9 cellular contexts compared by ENCODE assay signal in the genomic region with DNA sequence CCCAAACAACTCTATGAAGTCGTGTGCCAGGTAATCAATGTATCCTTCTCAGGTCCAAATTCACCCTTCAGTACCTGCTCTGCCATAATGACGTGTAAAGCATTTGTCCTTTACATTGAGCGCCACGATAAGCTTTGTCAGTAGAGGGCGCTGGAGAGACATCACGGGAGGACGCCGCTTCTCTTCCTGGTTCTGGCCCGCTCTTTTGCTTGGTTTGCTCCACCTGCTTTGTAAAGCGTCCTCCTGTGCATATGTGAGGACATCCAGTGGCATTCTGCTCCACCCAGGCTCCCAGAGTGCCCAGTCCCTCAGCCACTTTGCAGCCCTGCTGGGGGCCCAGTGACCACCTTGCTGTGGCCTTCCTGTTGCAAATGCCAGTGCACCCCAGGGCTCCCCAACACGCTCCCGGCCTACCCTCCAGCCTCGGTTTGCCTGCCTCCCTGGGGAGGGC.
DNase-seq lines count a peak whose midpoint lies in the region; ATAC-seq and TF ChIP-seq lines count a peak whose summit lies in the region.
"Had no signal": no experiment of that assay in that cellular context is flagged by ENCODE, and none has a peak within 500 bp of the region (broad histone marks: within the 10 kb centered on the region; RNA-seq: fewer than 3 reads in every experiment).

No MANE protein-coding gene starts in this region.

- H3K4me3 ChIP-seq in Caco-2 (ENCODE audit: low read depth, low read length), result no peak overlapping the region
- no peak overlapping the region for H3K4me3 ChIP-seq in sigmoid colon

- CTCF ChIA-PET in Caco-2 (lab: Charles Lee), result interaction anchor here (0.5 to 1.4 kb wide), 3 partner anchors 12 to 113 kb away, joined by 4 to 6 read pairs (median 4); no protein-coding TSS in a partner anchor
- CTCF ChIA-PET in activated CD8-positive, alpha-beta T cell treated with anti-CD3 and anti-CD28 coated beads, Interleukin-2, amount 10 ng/mL, durations not matched to agents 7 days and 5 days (lab: Charles Lee), result interaction anchor here (0.7 to 0.8 kb wide), 2 partner anchors 72 to 417 kb away, joined by 3 to 4 read pairs; no protein-coding TSS in a partner anchor

- no peak for TF ChIP-seq EP300 in sigmoid colon (IDR thresholded peaks at IDR 0.05)

- BruUV-seq in Caco-2 (replicated peaks; lab: Mats Ljungman, UMichigan), result no TSS peak

- TF ChIP-seq CTCF in Caco-2 (IDR thresholded peaks at IDR 0.05; ENCODE audit: insufficient read depth in 1 of 2, low read depth in 1 of 2, low read length in 1 of 2, severe bottlenecking in 1 of 2, unreplicated experiment in 1 of 2), result peak; percentile 53 to 55
- TF ChIP-seq CTCF in sigmoid colon (IDR thresholded peaks at IDR 0.05), result no peak

- no peaks in the 10 kb centered on the region for H3K36me3 Mint-ChIP-seq in Caco-2 (ENCODE audit: insufficient read depth, unreplicated experiment)
- no peaks in the 10 kb centered on the region for H3K36me3 Mint-ChIP-seq in activated CD8-positive, alpha-beta T cell treated with anti-CD3 and anti-CD28 coated beads, Interleukin-2, amount 10 ng/mL, durations not matched to agents 7 days and 5 days (ENCODE audit: low read depth)
- H3K36me3 Mint-ChIP-seq: T-cell had no signal

- no peak overlapping the region for H3K27ac ChIP-seq in sigmoid colon

- intact Hi-C loops in Caco-2 (cut with micrococcal nuclease; ENCODE audit: unreplicated experiment) (no loop called here), sigmoid colon (cut with DNase I) (no loop called here)

- H3K4me3 Mint-ChIP-seq in Caco-2 (ENCODE audit: unreplicated experiment), result no peak overlapping the region
- no peak overlapping the region for H3K4me3 Mint-ChIP-seq in activated CD8-positive, alpha-beta T cell treated with anti-CD3 and anti-CD28 coated beads, Interleukin-2, amount 10 ng/mL, durations not matched to agents 7 days and 5 days
- H3K4me3 Mint-ChIP-seq: T-cell had no signal

- no peaks in the 10 kb centered on the region for H3K9me3 ChIP-seq in Caco-2
- H3K9me3 ChIP-seq in sigmoid colon, result no peaks in the 10 kb centered on the region

- 31 to 43% methylated on average over 13 of the region's 13 CpGs for WGBS in sigmoid colon, 2 donors

- H3K36me3 ChIP-seq in Caco-2 (ENCODE audit: control insufficient read depth, insufficient read depth, low read length) (no peaks in the 10 kb centered on the region), sigmoid colon (no peaks in the 10 kb centered on the region)

- no peak for ATAC-seq in activated CD8-positive, alpha-beta T cell treated with anti-CD3 and anti-CD28 coated beads, Interleukin-2, amount 10 ng/mL, durations not matched to agents 7 days and 5 days
- ATAC-seq in left lobe of liver, result peak; percentile 49
- ATAC-seq in GM19455 (IDR thresholded peaks at IDR 0.05; ENCODE audit: unreplicated experiment), result no peak
- ATAC-seq: T-cell had no signal

- TF ChIP-seq POLR2A in sigmoid colon (IDR thresholded peaks at IDR 0.05), result no peak

- DNase-seq in Caco-2 (peak; percentile 66 to 69), GM19240 (ENCODE audit: insufficient read length, low spot score) (peak; percentile 30), NAMALWA (ENCODE audit: low spot score) (peak; percentile 91), left lobe of liver (ENCODE audit: low spot score) (no peak), kidney glomerular epithelial cell (lab: John Stamatoyannopoulos, UW) (no peak), sigmoid colon (no peak)
- DNase-seq in activated CD8-positive, alpha-beta T cell treated with anti-CD3 and anti-CD28 coated beads, Interleukin-2, amount 10 ng/mL, durations not matched to agents 7 days and 5 days, result peak; percentile 60

- POLR2A ChIA-PET in Caco-2 (lab: Charles Lee), result no interaction called here
- POLR2A ChIA-PET in activated CD8-positive, alpha-beta T cell treated with anti-CD3 and anti-CD28 coated beads, Interleukin-2, amount 10 ng/mL, durations not matched to agents 7 days and 5 days (lab: Charles Lee), result no interaction called here

- peaks cover 6% of the 10 kb centered on the region for H3K4me1 Mint-ChIP-seq in Caco-2 (ENCODE audit: low read depth, unreplicated experiment)
- H3K4me1 Mint-ChIP-seq in activated CD8-positive, alpha-beta T cell treated with anti-CD3 and anti-CD28 coated beads, Interleukin-2, amount 10 ng/mL, durations not matched to agents 7 days and 5 days (ENCODE audit: low read depth), result no peaks in the 10 kb centered on the region
- H3K4me1 Mint-ChIP-seq: T-cell had no signal

- peaks cover 11% of the 10 kb centered on the region for H3K9me3 Mint-ChIP-seq in Caco-2 (ENCODE audit: unreplicated experiment)
- H3K9me3 Mint-ChIP-seq in activated CD8-positive, alpha-beta T cell treated with anti-CD3 and anti-CD28 coated beads, Interleukin-2, amount 10 ng/mL, durations not matched to agents 7 days and 5 days (ENCODE audit: insufficient read depth), result peaks cover 1% of the 10 kb centered on the region

- no peaks in the 10 kb centered on the region for H3K4me1 ChIP-seq in Caco-2
- H3K4me1 ChIP-seq in sigmoid colon, result no peaks in the 10 kb centered on the region

- no peaks in the 10 kb centered on the region for H3K27me3 ChIP-seq in Caco-2 (replicated peaks; ENCODE audit: control insufficient read depth, insufficient read depth, low read length)
- peaks cover 0 to 6% (median 0%) of the 10 kb centered on the region in 3 donors for H3K27me3 ChIP-seq in sigmoid colon

- H3K27ac Mint-ChIP-seq in Caco-2 (ENCODE audit: unreplicated experiment), result no peak overlapping the region
- no peak overlapping the region for H3K27ac Mint-ChIP-seq in activated CD8-positive, alpha-beta T cell treated with anti-CD3 and anti-CD28 coated beads, Interleukin-2, amount 10 ng/mL, durations not matched to agents 7 days and 5 days
- H3K27ac Mint-ChIP-seq: T-cell had no signal

- no peaks in the 10 kb centered on the region for H3K27me3 Mint-ChIP-seq in Caco-2 (ENCODE audit: insufficient read depth, unreplicated experiment)
- peaks cover 2% of the 10 kb centered on the region for H3K27me3 Mint-ChIP-seq in activated CD8-positive, alpha-beta T cell treated with anti-CD3 and anti-CD28 coated beads, Interleukin-2, amount 10 ng/mL, durations not matched to agents 7 days and 5 days (ENCODE audit: low read depth)

Comparison
In these comparisons a context has a peak if more than half of its experiments do, and no peak if none do; other contexts are left out.
1. DNase-seq: peak in Caco-2 (2 of 2), GM19240 (single experiment), NAMALWA (single experiment) and activated CD8-positive, alpha-beta T cell treated with anti-CD3 and anti-CD28 coated beads, Interleukin-2, amount 10 ng/mL, durations not matched to agents 7 days and 5 days (single experiment); none in left lobe of liver (single experiment), kidney glomerular epithelial cell (single experiment) and sigmoid colon (single experiment).
2. CTCF ChIP-seq: peak in Caco-2 (2 of 2); none in sigmoid colon (0 of 4).